In genomic region chr3:49023775-49024174, GRCh38 we compare ENCODE assay signal across 1 cellular context.
TF ChIP-seq lines count a peak whose summit lies in the region.

No MANE protein-coding gene starts in this region.

TF ChIP-seq in GM12878, 131 proteins besides CTCF, POLR2A, EP300 and RAD21:
- TF ChIP-seq, protein P1, sequence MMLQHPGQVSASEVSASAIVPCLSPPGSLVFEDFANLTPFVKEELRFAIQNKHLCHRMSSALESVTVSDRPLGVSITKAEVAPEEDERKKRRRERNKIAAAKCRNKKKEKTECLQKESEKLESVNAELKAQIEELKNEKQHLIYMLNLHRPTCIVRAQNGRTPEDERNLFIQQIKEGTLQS (IDR thresholded peaks at IDR 0.05; ENCODE audit: borderline replicate concordance, extremely low read depth, low read depth, low read length): no peak
- TF ChIP-seq SUPT20H (IDR thresholded peaks at IDR 0.05; ENCODE audit: borderline replicate concordance, control insufficient read depth, low read depth, low read length) (no peak), MAX (IDR thresholded peaks at IDR 0.05; ENCODE audit: low read depth, low read length) (no peak), NKRF (conservative IDR thresholded peaks at IDR 0.05) (no peak), BACH1 (IDR thresholded peaks at IDR 0.05; ENCODE audit: borderline replicate concordance) (no peak)
